In the genomic region with DNA sequence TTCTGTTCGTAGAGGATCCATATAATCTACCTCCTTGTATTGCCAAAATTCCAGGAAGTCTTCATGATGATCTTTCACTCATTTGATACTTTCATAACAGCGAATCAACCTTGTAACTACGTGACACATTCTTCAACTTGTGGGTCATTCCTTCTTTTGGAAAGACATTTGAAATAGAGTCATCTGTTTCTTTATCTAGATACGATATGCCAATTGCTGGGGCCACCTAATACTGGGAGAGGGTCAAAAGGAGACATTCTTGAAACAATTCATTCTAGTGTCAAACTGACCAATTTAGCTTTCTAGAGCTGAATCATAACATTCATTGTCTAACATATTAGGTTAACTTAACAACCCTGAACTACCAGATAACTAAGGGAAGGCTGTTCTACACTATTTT, we compare ENCODE assay signal across 24 cellular contexts.
"Had no signal": no experiment of that assay in that cellular context is flagged by ENCODE, and none has a peak within 500 bp of the region (broad histone marks: within the 10 kb centered on the region; RNA-seq: fewer than 3 reads in every experiment).

No MANE protein-coding gene starts in this region.

- H3K4me1 ChIP-seq: esophagus squamous epithelium, heart right ventricle, left lung had no signal

- H3K27me3 Mint-ChIP-seq: dendritic cell treated with granulocyte-macrophage colony-stimulating factor and Interleukin-4, amounts not matched to agents 40 ng/mL and 50 ng/mL, for 4 days had no signal

- H3K27ac ChIP-seq: epithelial cell of prostate, esophagus squamous epithelium, gastrocnemius medialis, heart right ventricle, left lung had no signal

- DNase-seq: cortex of kidney; effector CD8-positive, alpha-beta T cell; effector memory CD8-positive, alpha-beta T cell; endodermal cell; erythroblast; esophagus squamous epithelium; foreskin fibroblast; foreskin melanocyte; gastrocnemius medialis; glutamatergic neuron; head of caudate nucleus; heart right ventricle; hippocampal formation; left cardiac atrium; left lung; left ventricle myocardium superior; mammary epithelial cell; mesendoderm; midbrain had no signal

- H3K36me3 Mint-ChIP-seq: memory B cell had no signal

- H3K4me3 Mint-ChIP-seq: dendritic cell treated with granulocyte-macrophage colony-stimulating factor and Interleukin-4, amounts not matched to agents 40 ng/mL and 50 ng/mL, for 4 days; effector memory CD8-positive, alpha-beta T cell; endodermal cell; memory B cell had no signal

- H3K4me1 Mint-ChIP-seq: endodermal cell, memory B cell had no signal

- ATAC-seq: effector memory CD8-positive, alpha-beta T cell; esophagus mucosa; gastrocnemius medialis; heart right ventricle; left cardiac atrium; left lung; left ventricle myocardium superior had no signal

- H3K9me3 Mint-ChIP-seq: dendritic cell treated with granulocyte-macrophage colony-stimulating factor and Interleukin-4, amounts not matched to agents 40 ng/mL and 50 ng/mL, for 4 days; effector memory CD8-positive, alpha-beta T cell had no signal

- H3K36me3 ChIP-seq: esophagus squamous epithelium, gastrocnemius medialis, heart right ventricle, left lung had no signal

- H3K27ac Mint-ChIP-seq: dendritic cell treated with granulocyte-macrophage colony-stimulating factor and Interleukin-4, amounts not matched to agents 40 ng/mL and 50 ng/mL, for 4 days; effector memory CD8-positive, alpha-beta T cell; endodermal cell; memory B cell had no signal

- H3K4me3 ChIP-seq: esophagus squamous epithelium, gastrocnemius medialis, heart right ventricle, left lung, lung had no signal

- H3K9me3 ChIP-seq: esophagus squamous epithelium, gastrocnemius medialis had no signal

- H3K27me3 ChIP-seq: gastrocnemius medialis, heart right ventricle, left lung had no signal
